In genomic region chr18:41905786-41906527, GRCh38 we compare ENCODE assay signal across 13 cellular contexts. TPM values are rescaled to one million over a fixed set of nuclear protein-coding genes. Genes with fewer than 3 reads are reported as not detected.
DNase-seq lines count a peak whose midpoint lies in the region; ATAC-seq and TF ChIP-seq lines count a peak whose summit lies in the region.
"Had no signal": no experiment of that assay in that cellular context is flagged by ENCODE, and none has a peak within 500 bp of the region (broad histone marks: within the 10 kb centered on the region; RNA-seq: fewer than 3 reads in every experiment).

No MANE protein-coding gene starts in this region.

- no peak for DNase-seq in activated CD8-positive, alpha-beta memory T cell treated with anti-CD3 and anti-CD28 coated beads, Interleukin-2, amount 10 ng/mL, durations not matched to agents 7 days and 5 days
- no peak for DNase-seq in activated CD8-positive, alpha-beta memory T cell treated with anti-CD3 and anti-CD28 coated beads for 24 hours
- DNase-seq in HS-5 (ENCODE audit: low read depth) (peak; percentile 11), WERI-Rb-1 (peak; percentile 75), neural progenitor cell (ENCODE audit: low spot score) (peak; percentile 56), colonic mucosa (no peak), sciatic nerve (ENCODE audit: low spot score) (no peak)
- DNase-seq: left ventricle myocardium superior, NCI-H2029 had no signal

- TF ChIP-seq CTCF in WERI-Rb-1 (IDR thresholded peaks at IDR 0.05; ENCODE audit: low read depth, low read length) (no peak), neural progenitor cell (IDR thresholded peaks at IDR 0.05) (no peak), colonic mucosa (IDR thresholded peaks at IDR 0.05) (no peak)

- H3K4me1 Mint-ChIP-seq in activated CD8-positive, alpha-beta memory T cell treated with anti-CD3 and anti-CD28 coated beads, Interleukin-2, amount 10 ng/mL, durations not matched to agents 7 days and 5 days: peaks cover 13% of the 10 kb centered on the region
- peaks cover 9% of the 10 kb centered on the region for H3K4me1 Mint-ChIP-seq in neural progenitor cell

- H3K36me3 Mint-ChIP-seq in activated CD8-positive, alpha-beta memory T cell treated with anti-CD3 and anti-CD28 coated beads, Interleukin-2, amount 10 ng/mL, durations not matched to agents 7 days and 5 days: no peaks in the 10 kb centered on the region
- no peaks in the 10 kb centered on the region for H3K36me3 Mint-ChIP-seq in neural progenitor cell
- H3K36me3 Mint-ChIP-seq: T-cell had no signal

- H3K9ac ChIP-seq in neural progenitor cell: no peak overlapping the region
- H3K9ac ChIP-seq in colonic mucosa (ENCODE audit: low read depth in 2 of 2, low read length in 2 of 2): no peak overlapping the region

- peaks cover 4% of the 10 kb centered on the region for H3F3A ChIP-seq in neural progenitor cell (ENCODE audit: low read depth)

- H3K4me1 ChIP-seq in neural progenitor cell (peaks cover 13% of the 10 kb centered on the region), colonic mucosa (no peaks in the 10 kb centered on the region)
- H3K4me1 ChIP-seq: foreskin keratinocyte had no signal

- CTCF ChIA-PET in activated CD8-positive, alpha-beta memory T cell treated with anti-CD3 and anti-CD28 coated beads, Interleukin-2, amount 10 ng/mL, durations not matched to agents 7 days and 5 days (lab: Charles Lee): interaction anchor here (1.8 kb wide), 1 partner anchor 12 kb away, joined by 4 read pairs; no protein-coding TSS in a partner anchor

- H3K27me3 ChIP-seq in WERI-Rb-1 (ENCODE audit: insufficient read depth, low read depth, severe bottlenecking) (no peaks in the 10 kb centered on the region), neural progenitor cell (no peaks in the 10 kb centered on the region), colonic mucosa (no peaks in the 10 kb centered on the region)
- H3K27me3 ChIP-seq: foreskin keratinocyte had no signal

- no peaks in the 10 kb centered on the region for H3K36me3 ChIP-seq in WERI-Rb-1
- no peaks in the 10 kb centered on the region for H3K36me3 ChIP-seq in neural progenitor cell
- H3K36me3 ChIP-seq in colonic mucosa: no peaks in the 10 kb centered on the region

- no peak overlapping the region for H3K27ac ChIP-seq in WERI-Rb-1
- no peak overlapping the region for H3K27ac ChIP-seq in neural progenitor cell
- H3K27ac ChIP-seq in colonic mucosa: no peak overlapping the region
- H3K27ac ChIP-seq: foreskin keratinocyte, RWPE1 had no signal

- H3K4me3 ChIP-seq in WERI-Rb-1 (ENCODE audit: low read depth, low read length): peak overlapping the region; percentile 14
- no peak overlapping the region for H3K4me3 ChIP-seq in neural progenitor cell
- no peak overlapping the region for H3K4me3 ChIP-seq in colonic mucosa

- H3K27me3 Mint-ChIP-seq in activated CD8-positive, alpha-beta memory T cell treated with anti-CD3 and anti-CD28 coated beads, Interleukin-2, amount 10 ng/mL, durations not matched to agents 7 days and 5 days: peaks cover 10% of the 10 kb centered on the region
- no peaks in the 10 kb centered on the region for H3K27me3 Mint-ChIP-seq in neural progenitor cell (ENCODE audit: insufficient read depth, low read depth)
- H3K27me3 Mint-ChIP-seq: T-cell had no signal

- peak; percentile 27 for ATAC-seq in activated CD8-positive, alpha-beta memory T cell treated with anti-CD3 and anti-CD28 coated beads, Interleukin-2, amount 10 ng/mL, durations not matched to agents 7 days and 5 days
- ATAC-seq in HG03139 (IDR thresholded peaks at IDR 0.05; ENCODE audit: unreplicated experiment) (no peak), sciatic nerve (no peak)
- ATAC-seq: left ventricle myocardium superior had no signal

- no peaks in the 10 kb centered on the region for H4K20me1 ChIP-seq in neural progenitor cell (ENCODE audit: low read depth)

- no peaks in the 10 kb centered on the region for H3K79me2 ChIP-seq in neural progenitor cell (ENCODE audit: low read depth)

- H3K27ac Mint-ChIP-seq in activated CD8-positive, alpha-beta memory T cell treated with anti-CD3 and anti-CD28 coated beads, Interleukin-2, amount 10 ng/mL, durations not matched to agents 7 days and 5 days: no peak overlapping the region
- H3K27ac Mint-ChIP-seq in neural progenitor cell: no peak overlapping the region

- no peak overlapping the region for H2AFZ ChIP-seq in neural progenitor cell (replicated peaks)

- H3K4me2 ChIP-seq in neural progenitor cell: peak overlapping the region; percentile 11

- no peaks in the 10 kb centered on the region for H3K9me3 Mint-ChIP-seq in activated CD8-positive, alpha-beta memory T cell treated with anti-CD3 and anti-CD28 coated beads, Interleukin-2, amount 10 ng/mL, durations not matched to agents 7 days and 5 days (ENCODE audit: low read depth)
- H3K9me3 Mint-ChIP-seq in neural progenitor cell: no peaks in the 10 kb centered on the region
- H3K9me3 Mint-ChIP-seq: T-cell had no signal

- H3K4me3 Mint-ChIP-seq in activated CD8-positive, alpha-beta memory T cell treated with anti-CD3 and anti-CD28 coated beads, Interleukin-2, amount 10 ng/mL, durations not matched to agents 7 days and 5 days: no peak overlapping the region
- no peak overlapping the region for H3K4me3 Mint-ChIP-seq in neural progenitor cell

- H3K9me3 ChIP-seq in WERI-Rb-1 (ENCODE audit: severe bottlenecking): no peaks in the 10 kb centered on the region
- no peaks in the 10 kb centered on the region for H3K9me3 ChIP-seq in neural progenitor cell (ENCODE audit: low read depth)
- H3K9me3 ChIP-seq in colonic mucosa: no peaks in the 10 kb centered on the region

- intact Hi-C loops in colonic mucosa (cut with DNase I): no loop called here
- intact Hi-C loops in sciatic nerve (cut with DNase I): no loop called here

RNA-seq across cellular contexts. Expression of gene PIK3C3, which starts 49.1 kb away (rescaled TPM):
- total RNA-seq in activated CD8-positive, alpha-beta memory T cell treated with anti-CD3 and anti-CD28 coated beads, Interleukin-2, amount 10 ng/mL, durations not matched to agents 7 days and 5 days: 10 to 100 TPM; 49.0 to 57.0 TPM
- total RNA-seq in neural progenitor cell (ENCODE audit: low replicate concordance) (55.2 and 87.0 TPM in 2 replicates), colonic mucosa (10 to 100 TPM; 32.0 to 40.3 TPM), sciatic nerve (74.8 TPM)

Comparison
In these comparisons a context has a peak if more than half of its experiments do, and no peak if none do; other contexts are left out.
1. DNase-seq: peak in HS-5 (single experiment), WERI-Rb-1 (single experiment) and neural progenitor cell (single experiment); none in activated CD8-positive, alpha-beta memory T cell treated with anti-CD3 and anti-CD28 coated beads, Interleukin-2, amount 10 ng/mL, durations not matched to agents 7 days and 5 days (single experiment), activated CD8-positive, alpha-beta memory T cell treated with anti-CD3 and anti-CD28 coated beads for 24 hours (single experiment), colonic mucosa (single experiment) and sciatic nerve (single experiment).